Comparison of ENCODE assay signal across 1 cellular context in genomic region chr6:4459981-4460380, GRCh38.
TF ChIP-seq lines count a peak whose summit lies in the region.

No MANE protein-coding gene starts in this region.

TF ChIP-seq in IMR-90, 13 proteins besides CTCF, POLR2A, EP300 and RAD21:
- TF ChIP-seq CEBPB (IDR thresholded peaks at IDR 0.05; ENCODE audit: low read depth, low read length): no peak
- TF ChIP-seq MAFK (IDR thresholded peaks at IDR 0.05; ENCODE audit: low read depth, low read length): no peak
- TF ChIP-seq SMC3 (IDR thresholded peaks at IDR 0.05; ENCODE audit: low read depth, low read length): no peak
- TF ChIP-seq RCOR1 (IDR thresholded peaks at IDR 0.05; ENCODE audit: insufficient replicate concordance, low read length): no peak
- no peak for TF ChIP-seq FOS (IDR thresholded peaks at IDR 0.05; ENCODE audit: low read depth, low read length)
- no peak for TF ChIP-seq USF2 (IDR thresholded peaks at IDR 0.05; ENCODE audit: low read depth, low read length)
- TF ChIP-seq CHD1 (IDR thresholded peaks at IDR 0.05; ENCODE audit: low read depth, low read length): no peak
- no peak for TF ChIP-seq RFX5 (IDR thresholded peaks at IDR 0.05; ENCODE audit: low read depth, low read length)
- TF ChIP-seq ELK1 (IDR thresholded peaks at IDR 0.05; ENCODE audit: borderline replicate concordance, low read depth, low read length): no peak
- TF ChIP-seq NFE2L2 (IDR thresholded peaks at IDR 0.05; ENCODE audit: low read depth, low read length): no peak
- TF ChIP-seq BHLHE40 (IDR thresholded peaks at IDR 0.05; ENCODE audit: low read depth, low read length): no peak
- no peak for TF ChIP-seq MXI1 (IDR thresholded peaks at IDR 0.05; ENCODE audit: borderline replicate concordance, low read depth, low read length)
- no peak for TF ChIP-seq MAZ (IDR thresholded peaks at IDR 0.05; ENCODE audit: borderline replicate concordance, low read depth, low read length)
